11 cellular contexts compared by ENCODE assay signal in the genomic region with DNA sequence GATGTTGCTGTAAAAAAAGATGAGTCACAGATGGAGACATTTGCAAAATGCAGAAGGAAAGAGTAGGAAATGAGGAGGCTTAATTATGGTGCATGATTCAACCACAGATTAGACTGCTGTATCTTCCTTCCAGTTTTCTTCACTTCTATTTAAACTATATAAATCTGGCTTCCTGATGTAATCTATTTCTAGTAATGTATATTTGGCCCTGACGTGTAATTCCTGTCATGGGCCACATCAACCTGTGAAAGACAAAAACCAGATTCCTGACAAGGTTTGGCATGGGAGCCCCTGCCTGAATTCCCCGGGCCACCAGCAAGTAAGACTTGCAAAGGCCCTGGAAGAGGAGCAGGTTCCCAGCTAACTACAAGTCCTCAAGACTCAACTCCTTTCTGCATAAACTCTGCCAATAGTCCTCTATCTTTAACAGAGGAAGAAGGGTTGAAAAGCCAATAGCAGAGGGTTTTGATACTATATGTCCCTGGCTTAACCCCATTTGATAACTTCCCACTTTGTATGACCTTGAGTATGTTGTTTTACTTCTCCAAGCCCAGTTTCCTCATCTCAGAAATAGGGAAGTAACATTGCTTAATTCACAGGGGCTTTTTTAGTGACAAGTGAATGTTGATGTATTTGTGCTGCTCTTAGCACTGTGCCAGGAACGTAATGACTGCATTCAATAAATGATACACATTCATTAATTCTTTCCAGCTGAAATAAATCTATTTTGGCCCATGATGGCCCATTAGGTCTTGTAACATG.
DNase-seq lines count a peak whose midpoint lies in the region; ATAC-seq and TF ChIP-seq lines count a peak whose summit lies in the region.
"Had no signal": no experiment of that assay in that cellular context is flagged by ENCODE, and none has a peak within 500 bp of the region (broad histone marks: within the 10 kb centered on the region; RNA-seq: fewer than 3 reads in every experiment).

No MANE protein-coding gene starts in this region.

- H3K9me3 ChIP-seq in vagina = no peaks in the 10 kb centered on the region
- H3K9me3 ChIP-seq: uterus had no signal

- H3K27me3 ChIP-seq in vagina = no peaks in the 10 kb centered on the region
- H3K27me3 ChIP-seq: uterus had no signal

- no peaks in the 10 kb centered on the region for H3K4me1 ChIP-seq in vagina
- H3K4me1 ChIP-seq: uterus had no signal

- no peak overlapping the region for H3K27ac ChIP-seq in vagina
- H3K27ac ChIP-seq: uterus had no signal

- POLR2A ChIA-PET in AG04449 (lab: Yijun Ruan, JAX) = no interaction called here

- ATAC-seq in left lobe of liver (peak; percentile 14), GM21528 (IDR thresholded peaks at IDR 0.05; ENCODE audit: low FRiP score, unreplicated experiment) (no peak)

- TF ChIP-seq CTCF in AG04449 (IDR thresholded peaks at IDR 0.05; ENCODE audit: insufficient read depth, low read length, missing control alignments) (no peak), vagina (IDR thresholded peaks at IDR 0.05) (no peak)

- CTCF ChIA-PET in AG04449 (lab: Yijun Ruan, JAX) = interaction anchor here (1.2 kb wide), 1 partner anchor 9 kb away, joined by 3 read pairs; no protein-coding TSS in a partner anchor

- DNase-seq in AG04449 (ENCODE audit: low read depth, low spot score) (peak; percentile 17), LHCN-M2 (ENCODE audit: low read depth) (peak; percentile 15), amniotic epithelial cell (ENCODE audit: low read depth) (peak; percentile 85), left lobe of liver (ENCODE audit: low spot score) (no peak), inferior parietal cortex (ENCODE audit: extremely low spot score) (no peak), vagina (ENCODE audit: extremely low spot score in 2 of 2) (no peak), LoVo (ENCODE audit: low spot score) (no peak)
- DNase-seq: activated T-cell treated with anti-CD3 and anti-CD28 coated beads for 4 hours, T-helper 9 cell, uterus had no signal

- TF ChIP-seq POLR2A in vagina (IDR thresholded peaks at IDR 0.05) = no peak

- intact Hi-C loops in vagina (cut with DNase I) = no loop called here

- H3K36me3 ChIP-seq in vagina = no peaks in the 10 kb centered on the region
- H3K36me3 ChIP-seq: uterus had no signal

- no peak overlapping the region for H3K4me3 ChIP-seq in AG04449 (ENCODE audit: low read depth, low read length)
- H3K4me3 ChIP-seq in vagina = no peak overlapping the region
- H3K4me3 ChIP-seq: uterus had no signal

Comparison
In these comparisons a context has a peak if more than half of its experiments do, and no peak if none do; other contexts are left out.
1. DNase-seq: peak in AG04449 (single experiment), LHCN-M2 (single experiment) and amniotic epithelial cell (single experiment); none in left lobe of liver (single experiment), inferior parietal cortex (single experiment), vagina (0 of 2) and LoVo (single experiment).